In the genomic region with DNA sequence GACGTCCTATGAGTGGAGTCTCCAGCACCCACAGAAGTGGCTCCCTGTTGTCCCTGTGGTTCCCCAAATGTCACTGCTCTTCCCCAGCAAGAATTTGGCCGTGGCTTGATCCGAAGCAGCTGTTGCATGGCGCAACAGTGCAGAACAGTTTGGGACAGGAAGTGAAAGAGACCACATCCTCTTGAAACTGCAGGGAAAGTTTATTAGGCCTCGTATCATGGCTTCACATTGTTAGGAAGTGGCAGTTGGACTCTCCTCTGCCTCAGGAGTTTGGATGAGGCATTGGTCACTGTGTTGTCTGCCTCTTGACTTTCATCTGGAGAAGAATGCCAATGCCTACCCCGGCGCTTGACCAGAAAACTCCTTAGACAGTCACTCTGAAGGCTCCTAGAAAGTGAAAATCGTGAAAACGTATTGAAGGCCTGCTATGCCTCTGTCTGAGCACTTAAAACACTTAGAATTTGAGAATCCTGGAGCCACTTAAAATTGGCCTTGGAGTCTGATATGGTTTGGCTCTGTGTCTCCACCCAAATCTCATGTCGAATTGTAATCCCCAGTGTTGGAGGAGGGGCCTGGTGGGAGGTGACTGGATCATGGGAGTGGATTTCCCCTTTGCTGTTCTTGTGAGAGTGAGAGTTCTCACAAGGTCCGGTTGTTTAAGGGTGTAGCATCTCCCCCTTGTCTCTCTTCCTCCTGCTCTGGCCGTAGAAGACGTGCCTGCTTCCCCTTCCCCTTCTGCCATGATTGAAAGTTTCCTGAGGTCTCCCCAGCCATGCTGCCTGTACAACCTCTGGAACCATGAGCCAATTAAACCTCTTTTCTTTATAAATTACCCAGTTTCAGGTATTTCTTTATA, we compare ENCODE assay signal across 8 cellular contexts.
DNase-seq lines count a peak whose midpoint lies in the region; ATAC-seq and TF ChIP-seq lines count a peak whose summit lies in the region.

No MANE protein-coding gene starts in this region.

- DNase-seq in GM12865 (ENCODE audit: low read depth) (peak; percentile 89), MV-4-11 (lab: John Stamatoyannopoulos, UW) (peak; percentile 100), fibroblast of pulmonary artery (ENCODE audit: low read depth) (peak; percentile 39), stomach (peak; percentile 38), COLO668 (lab: John Stamatoyannopoulos, UW; ENCODE audit: unreplicated experiment) (no peak), cerebellum (ENCODE audit: low spot score) (no peak), OCI-M2 (lab: John Stamatoyannopoulos, UW; ENCODE audit: unreplicated experiment) (no peak)

- ATAC-seq in GM21737 (IDR thresholded peaks at IDR 0.05; ENCODE audit: unreplicated experiment), result peak; percentile 75

- no peak for TF ChIP-seq EP300 in stomach (IDR thresholded peaks at IDR 0.05)

- H3K4me1 ChIP-seq in stomach, result peaks cover 0 to 21% (median 5%) of the 10 kb centered on the region in 4 donors

- 68 to 82% (median 81%) methylated on average over 13 of the region's 13 CpGs for WGBS in stomach, 5 donors

- H3K27me3 ChIP-seq in stomach, result no peaks in the 10 kb centered on the region

- no peak for TF ChIP-seq POLR2A in stomach (IDR thresholded peaks at IDR 0.05)

- TF ChIP-seq CTCF in GM12865 (IDR thresholded peaks at IDR 0.05; ENCODE audit: insufficient read depth, low read depth, low read length, missing control alignments) (no peak), fibroblast of pulmonary artery (IDR thresholded peaks at IDR 0.05; ENCODE audit: low read length, missing control alignments) (no peak), stomach (IDR thresholded peaks at IDR 0.05) (no peak)

- H3K4me3 ChIP-seq in GM12865 (ENCODE audit: low read depth, low read length), result peak overlapping the region; percentile 15; the same call in 1 of the 2 replicates
- H3K4me3 ChIP-seq in fibroblast of pulmonary artery (replicated peaks; ENCODE audit: low read depth, low read length), result no peak overlapping the region
- H3K4me3 ChIP-seq in stomach, result no peak overlapping the region

- H3K9me3 ChIP-seq in stomach, result no peaks in the 10 kb centered on the region

- intact Hi-C loops in stomach (cut with DNase I; ENCODE audit: low total_unique reads), result no loop called here

- H3K36me3 ChIP-seq in stomach, result no peaks in the 10 kb centered on the region

- peak overlapping the region in 4 of 5 donors; percentile 18 to 72 (median 34) for H3K27ac ChIP-seq in stomach

Comparison
In these comparisons a context has a peak if more than half of its experiments do, and no peak if none do; other contexts are left out.
1. DNase-seq: peak in GM12865 (single experiment), MV-4-11 (single experiment), fibroblast of pulmonary artery (single experiment) and stomach (single experiment); none in COLO668 (single experiment), cerebellum (single experiment) and OCI-M2 (single experiment).